In the genomic region with DNA sequence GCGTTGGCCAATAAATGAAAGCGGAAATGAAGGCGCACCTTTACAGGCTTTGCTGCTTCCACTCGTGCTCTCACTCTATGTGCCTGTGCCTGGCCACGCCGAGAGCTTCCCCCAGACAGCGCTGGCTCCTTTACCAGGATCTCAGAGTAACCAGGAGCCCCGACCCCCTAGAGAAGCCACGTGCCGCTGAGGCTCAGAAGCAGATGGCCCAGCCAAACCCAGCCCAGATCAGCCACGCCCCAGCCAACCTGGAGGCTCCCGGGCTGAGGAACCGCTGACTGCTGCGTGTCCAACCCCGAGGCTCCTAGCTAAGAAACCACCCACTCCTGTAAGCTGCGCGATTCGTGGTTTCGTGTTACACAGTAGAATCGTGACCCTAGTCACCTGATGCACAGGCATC, we compare ENCODE assay signal across 7 cellular contexts.
"Had no signal": no experiment of that assay in that cellular context is flagged by ENCODE, and none has a peak within 500 bp of the region (broad histone marks: within the 10 kb centered on the region; RNA-seq: fewer than 3 reads in every experiment).

No MANE protein-coding gene starts in this region.

- H3K36me3 Mint-ChIP-seq: IgD-negative memory B cell had no signal

- H3K4me3 Mint-ChIP-seq: H9, IgD-negative memory B cell had no signal

- DNase-seq: GM23248, H9, HCEC 1CT, KG1 had no signal

- H3K9ac ChIP-seq: GM23248 had no signal

- H3K27ac ChIP-seq: GM23248, HL-60 had no signal

- H2AFZ ChIP-seq: GM23248 had no signal

- H3K4me3 ChIP-seq: GM23248 had no signal

- H3K27ac Mint-ChIP-seq: H9, IgD-negative memory B cell had no signal

- ATAC-seq: HepG2 had no signal

- H3K4me1 Mint-ChIP-seq: IgD-negative memory B cell had no signal
